ENCODE assay signal across 10 cellular contexts in the genomic region with DNA sequence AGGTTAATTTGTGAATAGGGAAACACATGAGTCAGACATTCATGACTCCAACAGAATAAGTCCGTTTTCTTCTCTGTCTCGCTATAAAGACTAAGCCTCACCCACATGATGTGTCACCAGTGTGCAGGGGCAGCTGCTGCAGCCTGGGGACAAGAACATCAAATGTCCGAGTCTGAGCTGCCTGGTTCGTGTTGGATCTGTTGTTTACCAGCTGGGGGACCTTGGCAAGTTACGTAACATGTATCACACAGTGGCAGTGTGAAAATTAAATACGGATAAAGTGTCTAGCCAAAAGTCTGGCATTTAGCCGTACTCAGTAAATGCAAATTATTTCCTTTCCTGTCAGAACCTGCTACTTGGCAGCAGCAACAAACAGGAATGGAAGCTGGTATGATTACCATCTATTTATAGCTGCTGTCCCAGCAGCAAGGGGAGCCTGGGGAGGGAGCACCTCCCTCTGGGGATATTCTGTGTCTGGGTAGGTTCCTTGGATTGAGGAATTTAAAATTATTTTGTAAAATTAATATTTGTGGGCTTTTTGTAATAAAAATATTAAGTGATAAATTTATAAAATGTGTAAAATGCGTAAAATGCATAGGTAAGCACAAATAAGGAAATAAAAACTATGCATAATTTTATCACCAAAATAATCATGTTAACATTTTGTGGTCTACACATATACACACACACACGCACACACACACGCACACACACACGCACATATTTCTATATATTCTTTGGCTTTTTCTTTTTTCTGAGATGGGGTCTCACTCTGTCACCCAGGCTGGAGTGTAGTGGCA. TPM values are rescaled to one million over a fixed set of nuclear protein-coding genes. Genes with fewer than 3 reads are reported as not detected.
DNase-seq lines count a peak whose midpoint lies in the region; ATAC-seq, FAIRE-seq and TF ChIP-seq lines count a peak whose summit lies in the region.
"Had no signal": no experiment of that assay in that cellular context is flagged by ENCODE, and none has a peak within 500 bp of the region (broad histone marks: within the 10 kb centered on the region; RNA-seq: fewer than 3 reads in every experiment).

No MANE protein-coding gene starts in this region.

- H3K9ac ChIP-seq in endothelial cell of umbilical vein (replicated peaks; ENCODE audit: extremely low read depth, insufficient read depth, low read length): no peak overlapping the region

- H4K20me1 ChIP-seq in endothelial cell of umbilical vein (replicated peaks; ENCODE audit: control insufficient read depth, extremely low read depth, insufficient read depth, low read length): no peaks in the 10 kb centered on the region

- dilution Hi-C loops in endothelial cell of umbilical vein (cut with MboI; ENCODE audit: extremely low pct_ligation_motif_present, low sequenced_read_pairs): no loop called here

- peak overlapping the region; percentile 56 for H2AFZ ChIP-seq in endothelial cell of umbilical vein (ENCODE audit: low read depth, low read length)

- peak overlapping the region; percentile 26 for H3K4me2 ChIP-seq in endothelial cell of umbilical vein (ENCODE audit: insufficient read depth, low read length)

- H3K9me1 ChIP-seq in endothelial cell of umbilical vein (replicated peaks; ENCODE audit: control insufficient read depth, extremely low read depth, insufficient read depth, low read length): no peaks in the 10 kb centered on the region

- no peaks in the 10 kb centered on the region for H3K9me3 ChIP-seq in endothelial cell of umbilical vein (replicated peaks; ENCODE audit: control insufficient read depth, insufficient read depth, low read length)
- H3K9me3 ChIP-seq in mucosa of descending colon: no peaks in the 10 kb centered on the region

- H3K79me2 ChIP-seq in endothelial cell of umbilical vein (ENCODE audit: control insufficient read depth, insufficient read depth, low read length): peaks cover under 1% of the 10 kb centered on the region

- DNase-seq in BJ (ENCODE audit: low read depth) (peak; percentile 13), NCI-H526 (lab: John Stamatoyannopoulos, UW) (peak; percentile 81 to 92), endothelial cell of umbilical vein (ENCODE audit: low read depth, low spot score) (peak; percentile 65), mucosa of descending colon (no peak), COLO668 (lab: John Stamatoyannopoulos, UW; ENCODE audit: unreplicated experiment) (no peak), NCI-H82 treated with DMSO at 0.1 percent for 48 hours (lab: John Stamatoyannopoulos, UW; ENCODE audit: unreplicated experiment) (no peak)
- DNase-seq: naive thymus-derived CD8-positive, alpha-beta T cell had no signal

- no peak overlapping the region for H3K27ac ChIP-seq in endothelial cell of umbilical vein (ENCODE audit: insufficient read depth, low read depth, low read length)

- CTCF ChIA-PET in BJ (lab: Yijun Ruan, JAX) (interaction anchor here (0.8 kb wide), 1 partner anchor 29 kb away, joined by 3 read pairs; no protein-coding TSS in a partner anchor), endothelial cell of umbilical vein (lab: Charles Lee) (interaction anchor here (2.5 kb wide), 1 partner anchor 19 kb away, joined by 23 read pairs; no protein-coding TSS in a partner anchor)

- intact Hi-C loops in endothelial cell of umbilical vein (cut with micrococcal nuclease): loop anchor here (10.0 kb wide), 1 partner anchor 244 kb away; no protein-coding TSS in a partner anchor
- intact Hi-C loops in mucosa of descending colon (cut with DNase I, micrococcal nuclease): no loop called here

- ATAC-seq in mucosa of descending colon (peak; percentile 19), GM18867 (IDR thresholded peaks at IDR 0.05; ENCODE audit: unreplicated experiment) (no peak), HG03571 (IDR thresholded peaks at IDR 0.05; ENCODE audit: unreplicated experiment) (no peak)
- ATAC-seq: naive thymus-derived CD8-positive, alpha-beta T cell had no signal

- H3K27me3 ChIP-seq in BJ (ENCODE audit: control insufficient read depth, insufficient read depth, low read length): peaks cover 7% of the 10 kb centered on the region
- H3K27me3 ChIP-seq in endothelial cell of umbilical vein (ENCODE audit: control insufficient read depth in 2 of 2, insufficient read depth in 2 of 2, low read length in 2 of 2): peaks cover 23 to 29% of the 10 kb centered on the region in 2 experiments

- TF ChIP-seq CTCF in BJ (IDR thresholded peaks at IDR 0.05; ENCODE audit: insufficient read depth, low read depth, low read length): no peak
- TF ChIP-seq CTCF in endothelial cell of umbilical vein (IDR thresholded peaks at IDR 0.05; ENCODE audit: extremely low read depth in 1 of 2, insufficient read depth in 1 of 2, low read depth in 1 of 2, low read length in 2 of 2): no peak
- no peak for TF ChIP-seq CTCF in mucosa of descending colon (IDR thresholded peaks at IDR 0.05)

- H3K4me3 ChIP-seq in BJ (ENCODE audit: low read depth, low read length) (no peak overlapping the region), endothelial cell of umbilical vein (replicated peaks in 1 of 3; ENCODE audit: insufficient read depth in 1 of 3, low read depth in 1 of 3, low read length in 3 of 3) (peak overlapping the region in 1 of 3 experiments; percentile 23), mucosa of descending colon (no peak overlapping the region)

- H3K4me1 ChIP-seq in endothelial cell of umbilical vein (ENCODE audit: control insufficient read depth, extremely low read depth, insufficient read depth, low read length) (peaks cover 2% of the 10 kb centered on the region), mucosa of descending colon (ENCODE audit: low read depth) (no peaks in the 10 kb centered on the region)

- POLR2A ChIA-PET in BJ (lab: Charles Lee) (no interaction called here), endothelial cell of umbilical vein (lab: Charles Lee) (no interaction called here)

- TF ChIP-seq POLR2A in endothelial cell of umbilical vein (IDR thresholded peaks at IDR 0.05; ENCODE audit: low read depth, low read length): no peak

- H3K36me3 ChIP-seq in BJ (ENCODE audit: control insufficient read depth, insufficient read depth, low read length): no peaks in the 10 kb centered on the region
- no peaks in the 10 kb centered on the region for H3K36me3 ChIP-seq in endothelial cell of umbilical vein (ENCODE audit: control insufficient read depth in 2 of 2, extremely low read depth in 1 of 2, insufficient read depth in 2 of 2, low read length in 2 of 2)
- H3K36me3 ChIP-seq in mucosa of descending colon (ENCODE audit: low read depth): peaks cover 4% of the 10 kb centered on the region

- BruUV-seq in endothelial cell of umbilical vein (replicated peaks; lab: Mats Ljungman, UMichigan): no TSS peak

- no peak for FAIRE-seq in endothelial cell of umbilical vein (lab: Jason Lieb, UNC)

TF ChIP-seq in endothelial cell of umbilical vein, 7 proteins besides CTCF, POLR2A, EP300 and RAD21:
- no peak for TF ChIP-seq MAX (IDR thresholded peaks at IDR 0.05; ENCODE audit: insufficient read depth, insufficient read length)
- TF ChIP-seq FOS (IDR thresholded peaks at IDR 0.05; ENCODE audit: borderline replicate concordance, insufficient read depth, low read length): peak; percentile 41

RNA-seq across cellular contexts. Expression of gene CLDN25, which starts 1.3 kb away (rescaled TPM):
- polyA plus RNA-seq in BJ (2011; rRNA removed) (not detected in 2 replicates), endothelial cell of umbilical vein (not detected in 2 replicates)
- not detected in 2 replicates for polyA minus RNA-seq in BJ (2011; rRNA and poly(A)+ RNA removed)
- total RNA-seq in endothelial cell of umbilical vein (not detected in 2 replicates), mucosa of descending colon (not detected)
- not detected in 2 replicates for polyA plus RNA-seq in endothelial cell of umbilical vein (2011; cell fraction: cytosol; rRNA removed)
- not detected in 2 replicates for polyA plus RNA-seq in endothelial cell of umbilical vein (2011; cell fraction: nucleus; rRNA removed)
- polyA plus RNA-seq in endothelial cell of umbilical vein (2012): not detected in 2 replicates
- not detected in 2 replicates for polyA minus RNA-seq in endothelial cell of umbilical vein
- not detected for polyA minus RNA-seq in endothelial cell of umbilical vein (2011; cell fraction: cytosol; rRNA and poly(A)+ RNA removed)
- polyA minus RNA-seq in endothelial cell of umbilical vein (2011; cell fraction: nucleus; rRNA and poly(A)+ RNA removed): not detected in 2 replicates
- total RNA-seq: activated CD8-positive, alpha-beta memory T cell treated with anti-CD3 and anti-CD28 coated beads for 36 hours; naive thymus-derived CD8-positive, alpha-beta T cell had no signal
- polyA plus RNA-seq: naive thymus-derived CD8-positive, alpha-beta T cell had no signal

RNA-seq across cellular contexts. Expression of gene ZW10, which starts 4.8 kb away (rescaled TPM):
- polyA plus RNA-seq in BJ (2011; rRNA removed) (6.3 and 12.8 TPM in 2 replicates), endothelial cell of umbilical vein (6.4 and 7.5 TPM in 2 replicates)
- polyA minus RNA-seq in BJ (2011; rRNA and poly(A)+ RNA removed): 6.2 and 7.5 TPM in 2 replicates
- total RNA-seq in endothelial cell of umbilical vein (22.1 and 22.9 TPM in 2 replicates), mucosa of descending colon (10 to 100 TPM; 10.5 to 12.3 (median 11.1) TPM)
- polyA plus RNA-seq in endothelial cell of umbilical vein (2011; cell fraction: cytosol; rRNA removed): 12.4 TPM in 2 replicates
- polyA plus RNA-seq in endothelial cell of umbilical vein (2011; cell fraction: nucleus; rRNA removed): 11.2 and 13.0 TPM in 2 replicates
- polyA plus RNA-seq in endothelial cell of umbilical vein (2012): 17.0 and 24.8 TPM in 2 replicates
- polyA minus RNA-seq in endothelial cell of umbilical vein: 14.8 and 14.9 TPM in 2 replicates
- polyA minus RNA-seq in endothelial cell of umbilical vein (2011; cell fraction: cytosol; rRNA and poly(A)+ RNA removed): 13.6 TPM
- 15.1 and 18.4 TPM in 2 replicates for polyA minus RNA-seq in endothelial cell of umbilical vein (2011; cell fraction: nucleus; rRNA and poly(A)+ RNA removed)

Comparison
In these comparisons a context has a peak if more than half of its experiments do, and no peak if none do; other contexts are left out.
1. DNase-seq: peak in BJ (single experiment), NCI-H526 (2 of 2) and endothelial cell of umbilical vein (single experiment); none in mucosa of descending colon (0 of 3), COLO668 (single experiment) and NCI-H82 treated with DMSO at 0.1 percent for 48 hours (single experiment).